ENCODE assay signal across 17 cellular contexts in the genomic region with DNA sequence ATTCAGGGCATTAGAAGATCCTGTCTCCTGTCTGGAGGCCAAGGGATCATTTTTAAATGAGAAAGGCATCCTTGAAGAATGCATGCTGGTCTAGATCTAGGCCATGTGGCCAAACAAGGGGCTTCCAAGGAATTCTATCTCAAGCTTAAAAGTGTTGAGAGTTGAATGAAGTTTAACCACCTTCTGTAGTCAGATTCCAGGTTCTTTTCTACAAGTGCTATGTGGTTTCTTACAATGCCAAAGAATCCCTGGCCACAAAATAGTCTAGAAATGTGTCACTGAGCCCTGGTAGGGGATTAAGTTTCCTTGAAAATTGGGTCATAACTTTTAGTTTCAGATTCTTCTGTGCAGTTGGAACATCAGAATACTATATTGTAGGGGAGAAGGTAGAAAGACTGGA.
DNase-seq lines count a peak whose midpoint lies in the region; ATAC-seq, FAIRE-seq and TF ChIP-seq lines count a peak whose summit lies in the region.
"Had no signal": no experiment of that assay in that cellular context is flagged by ENCODE, and none has a peak within 500 bp of the region (broad histone marks: within the 10 kb centered on the region; RNA-seq: fewer than 3 reads in every experiment).

No MANE protein-coding gene starts in this region.

- dilution Hi-C loops in IMR-90 (cut with HindIII; ENCODE audit: low sequenced_read_pairs, unreplicated experiment), result no loop called here

- H3K27me3 Mint-ChIP-seq in stimulated activated naive CD8-positive, alpha-beta T cell treated with anti-CD3 and anti-CD28 coated beads, Interleukin-15, amount 100 ng/mL, for 72 hours, result peaks cover 10% of the 10 kb centered on the region
- H3K27me3 Mint-ChIP-seq: stimulated activated memory B cell treated with anti-CD40 and anti-IgM and Interleukin-4, amounts not matched to agents 10 μg/mL and 1 μg/mL and 100 μg/mL, for 72 hours had no signal

- H3K36me3 ChIP-seq in IMR-90 (ENCODE audit: control insufficient read depth, insufficient read depth, low read length), result no peaks in the 10 kb centered on the region
- no peaks in the 10 kb centered on the region for H3K36me3 ChIP-seq in bronchial epithelial cell (ENCODE audit: control insufficient read depth, insufficient read depth, low read length)
- H3K36me3 ChIP-seq in right atrium auricular region, result no peaks in the 10 kb centered on the region
- H3K36me3 ChIP-seq: BE2C, gastroesophageal sphincter, WERI-Rb-1 had no signal

- H4K91ac ChIP-seq in IMR-90 (ENCODE audit: insufficient read depth, low read depth, low read length), result no peak overlapping the region

- H4K8ac ChIP-seq in IMR-90 (ENCODE audit: low read depth in 2 of 2, low read length in 2 of 2), result no peak overlapping the region

- H4K20me1 ChIP-seq in IMR-90 (ENCODE audit: insufficient read depth, low read length), result no peaks in the 10 kb centered on the region

- no peak overlapping the region for H3K4ac ChIP-seq in IMR-90 (ENCODE audit: low read depth, low read length)

- ATAC-seq in IMR-90 (ENCODE audit: low read depth), result no peak
- ATAC-seq in stimulated activated naive CD8-positive, alpha-beta T cell treated with anti-CD3 and anti-CD28 coated beads, Interleukin-15, amount 100 ng/mL, for 72 hours, result no peak
- ATAC-seq: gastroesophageal sphincter; K562; stimulated activated memory B cell treated with anti-CD40 and anti-IgM and Interleukin-4, amounts not matched to agents 10 μg/mL and 1 μg/mL and 100 μg/mL, for 72 hours had no signal

- H3K4me1 ChIP-seq in IMR-90 (ENCODE audit: control insufficient read depth, insufficient read depth, low read length), result no peaks in the 10 kb centered on the region
- H3K4me1 ChIP-seq in right atrium auricular region, result no peaks in the 10 kb centered on the region
- H3K4me1 ChIP-seq: BE2C, gastroesophageal sphincter had no signal

- no peak overlapping the region for H3K23ac ChIP-seq in IMR-90 (ENCODE audit: low read depth, low read length)

- H3K18ac ChIP-seq in IMR-90 (ENCODE audit: low read depth, low read length), result no peak overlapping the region

- no peak overlapping the region for H3K14ac ChIP-seq in IMR-90 (replicated peaks; ENCODE audit: low read depth, low read length)

- H3K4me3 Mint-ChIP-seq in stimulated activated naive CD8-positive, alpha-beta T cell treated with anti-CD3 and anti-CD28 coated beads, Interleukin-15, amount 100 ng/mL, for 72 hours, result no peak overlapping the region
- H3K4me3 Mint-ChIP-seq: H9; stimulated activated memory B cell treated with anti-CD40 and anti-IgM and Interleukin-4, amounts not matched to agents 10 μg/mL and 1 μg/mL and 100 μg/mL, for 72 hours had no signal

- no peaks in the 10 kb centered on the region for H3K79me1 ChIP-seq in IMR-90 (ENCODE audit: low read depth in 1 of 2, low read length in 2 of 2)

- no peaks in the 10 kb centered on the region for H3K9me1 ChIP-seq in IMR-90 (ENCODE audit: insufficient read depth, low read length)

- intact Hi-C loops in IMR-90 (cut with micrococcal nuclease), result no loop called here

- H3K4me1 Mint-ChIP-seq in stimulated activated naive CD8-positive, alpha-beta T cell treated with anti-CD3 and anti-CD28 coated beads, Interleukin-15, amount 100 ng/mL, for 72 hours, result no peaks in the 10 kb centered on the region
- H3K4me1 Mint-ChIP-seq: stimulated activated memory B cell treated with anti-CD40 and anti-IgM and Interleukin-4, amounts not matched to agents 10 μg/mL and 1 μg/mL and 100 μg/mL, for 72 hours had no signal

- H3K4me3 ChIP-seq in IMR-90 (ENCODE audit: insufficient read depth, low read depth, low read length) (no peak overlapping the region), bronchial epithelial cell (ENCODE audit: low read depth, low read length) (no peak overlapping the region), right atrium auricular region (no peak overlapping the region)
- H3K4me3 ChIP-seq: gastroesophageal sphincter, K562 had no signal

- H3K9me3 Mint-ChIP-seq in stimulated activated naive CD8-positive, alpha-beta T cell treated with anti-CD3 and anti-CD28 coated beads, Interleukin-15, amount 100 ng/mL, for 72 hours, result peaks cover 9 to 19% of the 10 kb centered on the region in 2 donors

- H3K9me3 ChIP-seq in IMR-90 (ENCODE audit: control insufficient read depth, insufficient read depth, low read length) (peaks cover 3% of the 10 kb centered on the region), right atrium auricular region (peaks cover 0 to 6% of the 10 kb centered on the region in 2 donors)
- H3K9me3 ChIP-seq: BE2C had no signal

- POLR2A ChIA-PET in IMR-90 (lab: Charles Lee; ENCODE audit: unreplicated experiment), result no interaction called here

- H3K4me2 ChIP-seq in IMR-90 (ENCODE audit: low read depth, low read length), result no peak overlapping the region

- H2BK15ac ChIP-seq in IMR-90 (ENCODE audit: low read depth, low read length), result no peak overlapping the region

- no peak overlapping the region for H2AK9ac ChIP-seq in IMR-90 (replicated peaks; ENCODE audit: low read depth, low read length, poor library complexity)

- H3K27ac ChIP-seq in IMR-90 (ENCODE audit: insufficient read depth, low read length) (no peak overlapping the region), right atrium auricular region (no peak overlapping the region)
- H3K27ac ChIP-seq: gastroesophageal sphincter, WERI-Rb-1 had no signal

- TF ChIP-seq RAD21 in IMR-90 (IDR thresholded peaks at IDR 0.05; ENCODE audit: low read length), result no peak

- H2BK5ac ChIP-seq in IMR-90 (ENCODE audit: low read depth, low read length, poor library complexity, severe bottlenecking), result no peak overlapping the region

- no peak overlapping the region for H2AK5ac ChIP-seq in IMR-90 (ENCODE audit: low read depth, low read length)

- no peak overlapping the region for H3K56ac ChIP-seq in IMR-90 (ENCODE audit: extremely low read depth, insufficient read depth, low read length)

- no peak overlapping the region for H2BK20ac ChIP-seq in IMR-90 (ENCODE audit: low read depth, low read length)

- CTCF ChIA-PET in IMR-90 (lab: Yijun Ruan, JAX), result no interaction called here

- no peak overlapping the region for H2AFZ ChIP-seq in IMR-90 (replicated peaks; ENCODE audit: low read length, poor library complexity)

- H3K27me3 ChIP-seq in IMR-90 (ENCODE audit: control insufficient read depth, insufficient read depth, low read length), result no peaks in the 10 kb centered on the region
- no peaks in the 10 kb centered on the region for H3K27me3 ChIP-seq in bronchial epithelial cell (ENCODE audit: control insufficient read depth, insufficient read depth, low read length)
- H3K27me3 ChIP-seq in right atrium auricular region, result no peaks in the 10 kb centered on the region
- H3K27me3 ChIP-seq: BE2C, gastroesophageal sphincter had no signal

- in situ Hi-C loops in IMR-90 (cut with MboI; ENCODE audit: low sequenced_read_pairs), result no loop called here

- H2BK120ac ChIP-seq in IMR-90 (ENCODE audit: low read depth, low read length), result no peak overlapping the region

- TF ChIP-seq POLR2A in IMR-90 (IDR thresholded peaks at IDR 0.05; ENCODE audit: low read depth, low read length), result no peak

- no peak overlapping the region for H4K5ac ChIP-seq in IMR-90 (ENCODE audit: low read depth, low read length)

- no TSS peak for BruUV-seq in IMR-90 (replicated peaks; lab: Mats Ljungman, UMichigan)

- H3K9ac ChIP-seq in IMR-90 (ENCODE audit: low read depth, low read length), result no peak overlapping the region

- no peak overlapping the region for H3K27ac Mint-ChIP-seq in stimulated activated naive CD8-positive, alpha-beta T cell treated with anti-CD3 and anti-CD28 coated beads, Interleukin-15, amount 100 ng/mL, for 72 hours
- H3K27ac Mint-ChIP-seq: H9; stimulated activated memory B cell treated with anti-CD40 and anti-IgM and Interleukin-4, amounts not matched to agents 10 μg/mL and 1 μg/mL and 100 μg/mL, for 72 hours had no signal

- TF ChIP-seq CTCF in IMR-90 (conservative IDR thresholded peaks at IDR 0.05; ENCODE audit: low read depth, low read length) (no peak), bronchial epithelial cell (IDR thresholded peaks at IDR 0.05; ENCODE audit: insufficient read depth, low read length, severe bottlenecking) (no peak), right atrium auricular region (IDR thresholded peaks at IDR 0.05) (no peak)

- no peak for FAIRE-seq in bronchial epithelial cell (lab: Jason Lieb, UNC)
- FAIRE-seq: K562 had no signal

- peak; percentile 83 for DNase-seq in AG20443 (ENCODE audit: low spot score)
- DNase-seq in IMR-90, result peak; percentile 1
- peak; percentile 46 for DNase-seq in bronchial epithelial cell (ENCODE audit: low read depth)
- peak; percentile 39 for DNase-seq in kidney glomerular epithelial cell (lab: John Stamatoyannopoulos, UW)
- no peak for DNase-seq in superior temporal gyrus (ENCODE audit: extremely low spot score)
- no peak for DNase-seq in NCI-H345 (lab: John Stamatoyannopoulos, UW)
- no peak for DNase-seq in stimulated activated naive CD8-positive, alpha-beta T cell treated with anti-CD3 and anti-CD28 coated beads, Interleukin-15, amount 100 ng/mL, for 72 hours
- DNase-seq in right atrium auricular region (ENCODE audit: low spot score), result no peak
- DNase-seq: anterior cingulate cortex, BE2C, dermis blood vessel endothelial cell, H9, mesendoderm, WERI-Rb-1 had no signal

TF ChIP-seq in IMR-90, 13 proteins besides CTCF, POLR2A, EP300 and RAD21:
- TF ChIP-seq MAFK (IDR thresholded peaks at IDR 0.05; ENCODE audit: low read depth, low read length) (no peak), SMC3 (IDR thresholded peaks at IDR 0.05; ENCODE audit: low read depth, low read length) (no peak), MXI1 (IDR thresholded peaks at IDR 0.05; ENCODE audit: borderline replicate concordance, low read depth, low read length) (no peak)
- TF ChIP-seq, protein P1, sequence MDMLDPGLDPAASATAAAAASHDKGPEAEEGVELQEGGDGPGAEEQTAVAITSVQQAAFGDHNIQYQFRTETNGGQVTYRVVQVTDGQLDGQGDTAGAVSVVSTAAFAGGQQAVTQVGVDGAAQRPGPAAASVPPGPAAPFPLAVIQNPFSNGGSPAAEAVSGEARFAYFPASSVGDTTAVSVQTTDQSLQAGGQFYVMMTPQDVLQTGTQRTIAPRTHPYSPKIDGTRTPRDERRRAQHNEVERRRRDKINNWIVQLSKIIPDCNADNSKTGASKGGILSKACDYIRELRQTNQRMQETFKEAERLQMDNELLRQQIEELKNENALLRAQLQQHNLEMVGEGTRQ (IDR thresholded peaks at IDR 0.05; ENCODE audit: low read depth, low read length), result no peak

Comparison
In these comparisons a context has a peak if more than half of its experiments do, and no peak if none do; other contexts are left out.
1. DNase-seq: peak in AG20443 (single experiment), IMR-90 (single experiment), bronchial epithelial cell (single experiment) and kidney glomerular epithelial cell (single experiment); none in superior temporal gyrus (single experiment), NCI-H345 (single experiment), stimulated activated naive CD8-positive, alpha-beta T cell treated with anti-CD3 and anti-CD28 coated beads, Interleukin-15, amount 100 ng/mL, for 72 hours (0 of 2) and right atrium auricular region (single experiment).